20 cellular contexts compared by ENCODE assay signal in genomic region chr9:28926311-28926710, GRCh38.
DNase-seq lines count a peak whose midpoint lies in the region; ATAC-seq, FAIRE-seq and TF ChIP-seq lines count a peak whose summit lies in the region.
"Had no signal": no experiment of that assay in that cellular context is flagged by ENCODE, and none has a peak within 500 bp of the region (broad histone marks: within the 10 kb centered on the region; RNA-seq: fewer than 3 reads in every experiment).

No MANE protein-coding gene starts in this region.

- intact Hi-C loops in IMR-90 (cut with micrococcal nuclease) (no loop called here), PC-3 (cut with micrococcal nuclease) (loop anchor here (5.0 kb wide), 2 partner anchors 114 to 151 kb away; no protein-coding TSS in a partner anchor)

- TF ChIP-seq POLR2A in A549 (IDR thresholded peaks at IDR 0.05; ENCODE audit: low read length) (no peak), IMR-90 (IDR thresholded peaks at IDR 0.05; ENCODE audit: low read depth, low read length) (no peak)

- H3K9me3 ChIP-seq in A549 (no peaks in the 10 kb centered on the region), IMR-90 (ENCODE audit: control insufficient read depth, insufficient read depth, low read length) (peaks cover 5% of the 10 kb centered on the region), PC-3 (ENCODE audit: low read length) (no peaks in the 10 kb centered on the region), smooth muscle cell (replicated peaks; ENCODE audit: low read depth) (no peaks in the 10 kb centered on the region)
- H3K9me3 ChIP-seq: BLaER1 treated with 17β-estradiol and CSF1 and Interleukin-3, amounts not matched to agents 10 nM and 100 nM had no signal

- dilution Hi-C loops in IMR-90 (cut with HindIII; ENCODE audit: low sequenced_read_pairs, unreplicated experiment), result no loop called here

- no peak overlapping the region for H4K91ac ChIP-seq in IMR-90 (ENCODE audit: insufficient read depth, low read depth, low read length)

- H4K20me1 ChIP-seq in IMR-90 (ENCODE audit: insufficient read depth, low read length) (no peaks in the 10 kb centered on the region), PC-3 (ENCODE audit: low read length) (no peaks in the 10 kb centered on the region), smooth muscle cell (ENCODE audit: low read depth) (no peaks in the 10 kb centered on the region)
- H4K20me1 ChIP-seq: BLaER1 treated with 17β-estradiol and CSF1 and Interleukin-3, amounts not matched to agents 10 nM and 100 nM had no signal

- no TSS peak for BruUV-seq in IMR-90 (replicated peaks; lab: Mats Ljungman, UMichigan)
- BruUV-seq in PC-3 (replicated peaks; lab: Mats Ljungman, UMichigan), result no TSS peak

- no peaks in the 10 kb centered on the region for H3K79me1 ChIP-seq in IMR-90 (ENCODE audit: low read depth in 1 of 2, low read length in 2 of 2)

- TF ChIP-seq EP300 in A549 (IDR thresholded peaks at IDR 0.05), result no peak

- H3K9me1 ChIP-seq in IMR-90 (ENCODE audit: insufficient read depth, low read length), result no peaks in the 10 kb centered on the region

- H2BK5ac ChIP-seq in IMR-90 (ENCODE audit: low read depth, low read length, poor library complexity, severe bottlenecking), result no peak overlapping the region

- H3K18ac ChIP-seq in IMR-90 (ENCODE audit: low read depth, low read length), result no peak overlapping the region

- H2AFZ ChIP-seq in IMR-90 (replicated peaks; ENCODE audit: low read length, poor library complexity), result no peak overlapping the region
- H2AFZ ChIP-seq in PC-3 (ENCODE audit: low read length), result no peak overlapping the region
- no peak overlapping the region for H2AFZ ChIP-seq in smooth muscle cell (ENCODE audit: low read depth)
- H2AFZ ChIP-seq: GM23338 had no signal

- 93% methylated on average over 3 of the region's 3 CpGs for WGBS in A549 (ENCODE audit: missing lambda C conversion rate)
- WGBS in IMR-90 (ENCODE audit: extremely low coverage in 2 of 2, insufficient read length in 1 of 2), 2 experiments, result no CpG with 5 or more reads among the region's 3 CpGs
- WGBS in smooth muscle cell (ENCODE audit: low lambda C conversion rate), result 78% methylated on average over 3 of the region's 3 CpGs

- H3K36me3 ChIP-seq in IMR-90 (ENCODE audit: control insufficient read depth, insufficient read depth, low read length) (no peaks in the 10 kb centered on the region), PC-3 (ENCODE audit: low read depth, low read length) (no peaks in the 10 kb centered on the region), smooth muscle cell (ENCODE audit: low read depth) (no peaks in the 10 kb centered on the region)
- H3K36me3 ChIP-seq: BLaER1 treated with 17β-estradiol and CSF1 and Interleukin-3, amounts not matched to agents 10 nM and 100 nM had no signal

- no peak overlapping the region for H2AK5ac ChIP-seq in IMR-90 (ENCODE audit: low read depth, low read length)

- no peaks in the 10 kb centered on the region for H3K79me2 ChIP-seq in PC-3 (ENCODE audit: low read length)
- no peaks in the 10 kb centered on the region for H3K79me2 ChIP-seq in smooth muscle cell (ENCODE audit: low read depth)

- FAIRE-seq in A549 (lab: Jason Lieb, UNC), result no peak
- FAIRE-seq: D721Med, GM12878, GM19239 had no signal

- H3K4me1 ChIP-seq in A549 (peaks cover 52% of the 10 kb centered on the region), IMR-90 (ENCODE audit: control insufficient read depth, insufficient read depth, low read length) (no peaks in the 10 kb centered on the region), PC-3 (ENCODE audit: insufficient read depth, low read length) (peaks cover 70% of the 10 kb centered on the region), smooth muscle cell (ENCODE audit: low read depth) (peaks cover 4% of the 10 kb centered on the region)

- ATAC-seq in A549 (no peak), IMR-90 (ENCODE audit: low read depth) (no peak), PC-3 (no peak), GM21528 (IDR thresholded peaks at IDR 0.05; ENCODE audit: low FRiP score, unreplicated experiment) (no peak)
- ATAC-seq: GM12878, GM23338, HCT116 had no signal

- H3F3A ChIP-seq in PC-3 (ENCODE audit: low read length, unreplicated experiment), result peaks cover 8% of the 10 kb centered on the region
- H3F3A ChIP-seq in smooth muscle cell (ENCODE audit: low read depth), result no peaks in the 10 kb centered on the region

- no peak overlapping the region for H2AK9ac ChIP-seq in IMR-90 (replicated peaks; ENCODE audit: low read depth, low read length, poor library complexity)

- POLR2A ChIA-PET in A549 (lab: Yijun Ruan, JAX) (no interaction called here), IMR-90 (lab: Charles Lee; ENCODE audit: unreplicated experiment) (no interaction called here), PC-3 (lab: Charles Lee; ENCODE audit: unreplicated experiment) (no interaction called here)

- H3K9me2 ChIP-seq in PC-3 (replicated peaks; ENCODE audit: low read length), result no peaks in the 10 kb centered on the region

- H2BK120ac ChIP-seq in IMR-90 (ENCODE audit: low read depth, low read length), result no peak overlapping the region

- H3K4me3 ChIP-seq in A549, result no peak overlapping the region
- H3K4me3 ChIP-seq in IMR-90 (ENCODE audit: insufficient read depth, low read depth, low read length), result no peak overlapping the region
- no peak overlapping the region for H3K4me3 ChIP-seq in PC-3 (ENCODE audit: low read length)
- H3K4me3 ChIP-seq in smooth muscle cell, result no peak overlapping the region
- H3K4me3 ChIP-seq: BLaER1 treated with 17β-estradiol and CSF1 and Interleukin-3, amounts not matched to agents 10 nM and 100 nM; GM12878; GM23338 had no signal

- no peak overlapping the region for H3K14ac ChIP-seq in IMR-90 (replicated peaks; ENCODE audit: low read depth, low read length)

- no peak overlapping the region for H2BK15ac ChIP-seq in IMR-90 (ENCODE audit: low read depth, low read length)

- in situ Hi-C loops in IMR-90 (cut with MboI; ENCODE audit: low sequenced_read_pairs), result no loop called here

- CTCF ChIA-PET in A549 (lab: Yijun Ruan, JAX), result no interaction called here
- CTCF ChIA-PET in IMR-90 (lab: Yijun Ruan, JAX), result no interaction called here
- CTCF ChIA-PET in PC-3 (lab: Charles Lee), result no interaction called here

- H4K5ac ChIP-seq in IMR-90 (ENCODE audit: low read depth, low read length), result no peak overlapping the region

- H3K27ac ChIP-seq in A549 (no peak overlapping the region), IMR-90 (ENCODE audit: insufficient read depth, low read length) (no peak overlapping the region), PC-3 (ENCODE audit: low read length) (peak overlapping the region; percentile 98), smooth muscle cell (ENCODE audit: low read depth) (peak overlapping the region; percentile 55)
- H3K27ac ChIP-seq: BLaER1 treated with 17β-estradiol and CSF1 and Interleukin-3, amounts not matched to agents 10 nM and 100 nM had no signal

- H3K27me3 ChIP-seq in IMR-90 (ENCODE audit: control insufficient read depth, insufficient read depth, low read length) (no peaks in the 10 kb centered on the region), PC-3 (ENCODE audit: low read length) (no peaks in the 10 kb centered on the region), smooth muscle cell (ENCODE audit: low read depth) (no peaks in the 10 kb centered on the region)
- H3K27me3 ChIP-seq: BLaER1 treated with 17β-estradiol and CSF1 and Interleukin-3, amounts not matched to agents 10 nM and 100 nM had no signal

- H2BK20ac ChIP-seq in IMR-90 (ENCODE audit: low read depth, low read length), result no peak overlapping the region

- no peak overlapping the region for H3K4me2 ChIP-seq in A549
- H3K4me2 ChIP-seq in IMR-90 (ENCODE audit: low read depth, low read length), result no peak overlapping the region
- H3K4me2 ChIP-seq in PC-3 (ENCODE audit: low read length), result no peak overlapping the region
- no peak overlapping the region for H3K4me2 ChIP-seq in smooth muscle cell
- H3K4me2 ChIP-seq: GM23338 had no signal

- TF ChIP-seq CTCF in A549 (IDR thresholded peaks at IDR 0.05), result no peak
- no peak for TF ChIP-seq CTCF in IMR-90 (conservative IDR thresholded peaks at IDR 0.05; ENCODE audit: low read depth, low read length)
- TF ChIP-seq CTCF in PC-3 (conservative IDR thresholded peaks at IDR 0.05; ENCODE audit: low read depth, low read length), result no peak
- TF ChIP-seq CTCF in smooth muscle cell (IDR thresholded peaks at IDR 0.05; ENCODE audit: borderline replicate concordance, insufficient read depth, poor library complexity, severe bottlenecking), result no peak

- H3K4ac ChIP-seq in IMR-90 (ENCODE audit: low read depth, low read length), result no peak overlapping the region

- H4K8ac ChIP-seq in IMR-90 (ENCODE audit: low read depth in 2 of 2, low read length in 2 of 2), result no peak overlapping the region

- no peak for DNase-seq in A549 (ENCODE audit: low read depth in 1 of 2, low spot score in 1 of 2)
- DNase-seq in IMR-90, result no peak
- no peak for DNase-seq in PC-3
- DNase-seq in smooth muscle cell (lab: John Stamatoyannopoulos, UW; ENCODE audit: unreplicated experiment), result no peak
- no peak for DNase-seq in ureter (ENCODE audit: low spot score)
- no peak for DNase-seq in kidney tubule cell (ENCODE audit: low spot score)
- DNase-seq: CD4-positive, alpha-beta T cell; CD8-positive, alpha-beta memory T cell; DMS 273 treated with DMSO at 0.1 percent for 48 hours; DMS79; EL; GDM1; H9 had no signal

- no peak for TF ChIP-seq RAD21 in A549 (conservative IDR thresholded peaks at IDR 0.05 in 1 of 2, IDR thresholded peaks at IDR 0.05 in 1 of 2)
- no peak for TF ChIP-seq RAD21 in IMR-90 (IDR thresholded peaks at IDR 0.05; ENCODE audit: low read length)

- no peak overlapping the region for H3K56ac ChIP-seq in IMR-90 (ENCODE audit: extremely low read depth, insufficient read depth, low read length)

- no peak overlapping the region for H3K23ac ChIP-seq in IMR-90 (ENCODE audit: low read depth, low read length)

- H3K9ac ChIP-seq in IMR-90 (ENCODE audit: low read depth, low read length) (no peak overlapping the region), PC-3 (ENCODE audit: low read length) (peak overlapping the region; percentile 37; the same call in 1 of the 2 replicates), smooth muscle cell (ENCODE audit: low read depth) (no peak overlapping the region)
- H3K9ac ChIP-seq: BLaER1 treated with 17β-estradiol and CSF1 and Interleukin-3, amounts not matched to agents 10 nM and 100 nM had no signal

TF ChIP-seq in A549, 52 proteins besides CTCF, POLR2A, EP300 and RAD21 (continues in another document):
- no peak for TF ChIP-seq ZSCAN20 (CRISPR knock-in tag; IDR thresholded peaks at IDR 0.05)
- no peak for TF ChIP-seq HOXB5 (CRISPR knock-in tag; IDR thresholded peaks at IDR 0.05)
- no peak for TF ChIP-seq MAX (IDR thresholded peaks at IDR 0.05)
- no peak for TF ChIP-seq JUNB (IDR thresholded peaks at IDR 0.05)

TF ChIP-seq in IMR-90, 13 proteins besides CTCF, POLR2A, EP300 and RAD21:
- TF ChIP-seq SMC3 (IDR thresholded peaks at IDR 0.05; ENCODE audit: low read depth, low read length) (no peak), MAFK (IDR thresholded peaks at IDR 0.05; ENCODE audit: low read depth, low read length) (peak; percentile 29; the same call in 1 of the 2 replicates), MXI1 (IDR thresholded peaks at IDR 0.05; ENCODE audit: borderline replicate concordance, low read depth, low read length) (no peak), CEBPB (IDR thresholded peaks at IDR 0.05; ENCODE audit: low read depth, low read length) (no peak), RFX5 (IDR thresholded peaks at IDR 0.05; ENCODE audit: low read depth, low read length) (no peak)
TF ChIP-seq in IMR-90: peak in this region for 1.

Comparison
In these comparisons a context has a peak if more than half of its experiments do, and no peak if none do; other contexts are left out.
1. H3K27ac ChIP-seq: peak in PC-3 (single experiment) and smooth muscle cell (single experiment); none in A549 (0 of 2) and IMR-90 (single experiment).